In genomic region chr20:64188071-64188470, GRCh38 we compare ENCODE assay signal across 19 cellular contexts. TPM values are rescaled to one million over a fixed set of nuclear protein-coding genes. Genes with fewer than 3 reads are reported as not detected.
"Had no signal": no experiment of that assay in that cellular context is flagged by ENCODE, and none has a peak within 500 bp of the region (broad histone marks: within the 10 kb centered on the region; RNA-seq: fewer than 3 reads in every experiment).

No MANE protein-coding gene starts in this region.

- H3K36me3 ChIP-seq: ascending aorta, prostate gland, transverse colon had no signal

- H3K9me3 Mint-ChIP-seq: activated T-helper 17 cell treated with anti-CD3 and anti-CD28 coated beads, Interleukin-2, amount 50 U/mL, for 72 hours; T-cell had no signal

- H3K36me3 Mint-ChIP-seq: naive B cell, T-cell had no signal

- H3K27ac Mint-ChIP-seq: activated T-helper 17 cell treated with anti-CD3 and anti-CD28 coated beads, Interleukin-2, amount 50 U/mL, for 72 hours; naive B cell; T-cell had no signal

- H3K4me1 ChIP-seq: ascending aorta, prostate gland had no signal

- DNase-seq: activated CD4-positive, alpha-beta T cell treated with anti-CD3 and anti-CD28 coated beads for 1 hour; activated CD4-positive, alpha-beta T cell treated with anti-CD3 and anti-CD28 coated beads, Interleukin-2, amount 50 U/mL, for 4 hours; activated naive CD4-positive, alpha-beta T cell treated with Interleukin-2 at 50 U/mL for 16 hours; dorsolateral prefrontal cortex; islet precursor cell; naive B cell; nucleus accumbens; stimulated activated CD4-positive, alpha-beta T cell treated with anti-CD3 and anti-CD28 coated beads, Interleukin-4, amount 100 ng/mL, for 4 hours; stimulated activated CD8-positive, alpha-beta memory T cell treated with anti-CD3 and anti-CD28 coated beads, Interleukin-4, amount 100 ng/mL, for 48 hours; stimulated activated naive CD4-positive, alpha-beta T cell treated with Interleukin-2 at 50 U/mL for 16 hours; T-cell; T1000; transverse colon had no signal

- H3K27ac ChIP-seq: ascending aorta, prostate gland, transverse colon had no signal

- H3K27me3 ChIP-seq: ascending aorta had no signal

- ATAC-seq: activated T-helper 17 cell treated with anti-CD3 and anti-CD28 coated beads, Interleukin-2, amount 50 U/mL, for 72 hours; right cardiac atrium; T-cell had no signal

- H3K4me3 ChIP-seq: ascending aorta, dorsolateral prefrontal cortex, prostate gland, smooth muscle cell, transverse colon had no signal

- H3K4me3 Mint-ChIP-seq: activated T-helper 17 cell treated with anti-CD3 and anti-CD28 coated beads, Interleukin-2, amount 50 U/mL, for 72 hours; naive B cell; T-cell had no signal

- H3K4me2 ChIP-seq: smooth muscle cell had no signal

- H3K9me3 ChIP-seq: ascending aorta, prostate gland, transverse colon had no signal

RNA-seq across cellular contexts. Expression of gene MYT1, which starts 23.8 kb away (rescaled TPM):
- total RNA-seq: ascending aorta, mononuclear cell had no signal
